Comparison of ENCODE assay signal across 9 cellular contexts in the genomic region with DNA sequence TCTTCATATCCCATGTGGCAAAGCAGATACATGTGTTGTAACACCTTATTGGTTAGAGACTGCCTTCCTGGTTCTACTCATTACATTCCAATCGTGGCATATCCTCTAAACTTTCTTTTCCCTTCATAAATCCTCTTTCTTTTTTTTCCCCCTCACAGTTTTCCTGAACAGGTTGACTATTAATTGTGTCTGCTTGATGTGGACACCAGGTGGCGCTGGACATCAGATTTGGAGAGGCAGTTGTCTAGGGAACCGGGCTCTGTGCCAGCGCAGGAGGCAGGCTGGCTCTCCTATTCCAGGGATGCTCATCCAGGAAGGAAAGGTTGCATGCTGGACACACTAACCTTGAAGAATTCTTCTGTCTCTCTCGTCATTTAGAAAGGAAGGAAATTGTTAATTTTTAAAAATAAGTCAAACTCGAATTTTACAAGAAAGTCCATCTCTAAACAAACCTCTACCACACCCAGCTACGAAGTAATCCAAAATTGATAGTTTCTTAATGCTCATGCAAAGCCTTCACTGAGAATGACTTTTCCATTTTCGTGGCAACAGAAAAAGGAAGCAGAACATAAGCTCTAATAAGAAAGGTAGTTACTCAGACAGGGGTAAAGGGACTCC. TPM values are rescaled to one million over a fixed set of nuclear protein-coding genes. Genes with fewer than 3 reads are reported as not detected.
A peak's percentile ranks its signal among the peaks of the same experiment; 100 is the strongest.
DNase-seq lines count a peak whose midpoint lies in the region; ATAC-seq and TF ChIP-seq lines count a peak whose summit lies in the region.
"Had no signal": no experiment of that assay in that cellular context is flagged by ENCODE, and none has a peak within 500 bp of the region (broad histone marks: within the 10 kb centered on the region; RNA-seq: fewer than 3 reads in every experiment).

No MANE protein-coding gene starts in this region.

- no peak overlapping the region for H3K23ac ChIP-seq in mesendoderm (ENCODE audit: low read length)

- H3K9ac ChIP-seq in endodermal cell (ENCODE audit: extremely low read depth, low read length, poor library complexity, severe bottlenecking) (no peak overlapping the region), mesendoderm (ENCODE audit: low read length) (no peak overlapping the region)

- POLR2A ChIA-PET in CD8-positive, alpha-beta memory T cell (lab: Charles Lee), result no interaction called here

- H3K27ac Mint-ChIP-seq in CD8-positive, alpha-beta memory T cell, result peak overlapping the region in 1 of 8 donors; percentile 15
- H3K27ac Mint-ChIP-seq in endodermal cell, result no peak overlapping the region

- no peaks in the 10 kb centered on the region for H3K9me3 Mint-ChIP-seq in CD8-positive, alpha-beta memory T cell
- H3K9me3 Mint-ChIP-seq in endodermal cell, result no peaks in the 10 kb centered on the region

- H2BK120ac ChIP-seq in mesendoderm (ENCODE audit: low read depth, low read length), result no peak overlapping the region

- H3K27ac ChIP-seq in CD8-positive, alpha-beta memory T cell (ENCODE audit: low read depth, low read length), result no peak overlapping the region
- H3K27ac ChIP-seq in endodermal cell (ENCODE audit: low read depth, low read length) (no peak overlapping the region), mesendoderm (ENCODE audit: low read depth, low read length) (no peak overlapping the region)

- 24 to 33% methylated on average over 3 to 8 of the region's 8 CpGs for WGBS in endodermal cell (ENCODE audit: insufficient coverage in 1 of 2, insufficient read length in 1 of 2), 2 experiments
- no CpG with 5 or more reads among the region's 8 CpGs for WGBS in mesendoderm (ENCODE audit: extremely low coverage, insufficient coverage, low lambda C conversion rate)

- no peak overlapping the region for H3K56ac ChIP-seq in mesendoderm (ENCODE audit: low read length)

- no peaks in the 10 kb centered on the region for H3K4me1 Mint-ChIP-seq in CD8-positive, alpha-beta memory T cell
- no peaks in the 10 kb centered on the region for H3K4me1 Mint-ChIP-seq in endodermal cell

- H3K4ac ChIP-seq in mesendoderm (ENCODE audit: low read depth, low read length), result no peak overlapping the region

- ATAC-seq in GM19397 (IDR thresholded peaks at IDR 0.05; ENCODE audit: unreplicated experiment) (peak; percentile 85), HG03521 (IDR thresholded peaks at IDR 0.05; ENCODE audit: unreplicated experiment) (peak; percentile 75)

- H3K9me3 ChIP-seq in CD8-positive, alpha-beta memory T cell (ENCODE audit: low read length), result no peaks in the 10 kb centered on the region
- H3K9me3 ChIP-seq in endodermal cell (ENCODE audit: control insufficient read depth, low read length), result no peaks in the 10 kb centered on the region

- H3K18ac ChIP-seq in mesendoderm (ENCODE audit: low read length), result no peak overlapping the region

- no peaks in the 10 kb centered on the region for H3K79me1 ChIP-seq in mesendoderm (ENCODE audit: low read length)

- H3K4me3 Mint-ChIP-seq in CD8-positive, alpha-beta memory T cell, result no peak overlapping the region
- no peak overlapping the region for H3K4me3 Mint-ChIP-seq in endodermal cell

- no peaks in the 10 kb centered on the region for H3K27me3 ChIP-seq in CD8-positive, alpha-beta memory T cell (ENCODE audit: insufficient read depth, low read length, poor library complexity, severe bottlenecking)
- H3K27me3 ChIP-seq in endodermal cell (ENCODE audit: control insufficient read depth, insufficient read depth, low read length, poor library complexity, severe bottlenecking) (peaks cover 11% of the 10 kb centered on the region), mesendoderm (ENCODE audit: insufficient read depth, low read length, poor library complexity) (no peaks in the 10 kb centered on the region)

- H2BK5ac ChIP-seq in mesendoderm (ENCODE audit: low read length), result no peak overlapping the region

- peak; percentile 90 for TF ChIP-seq CTCF in endodermal cell (conservative IDR thresholded peaks at IDR 0.05)

- H3K36me3 ChIP-seq in CD8-positive, alpha-beta memory T cell (ENCODE audit: insufficient read depth, low read length), result no peaks in the 10 kb centered on the region
- H3K36me3 ChIP-seq in endodermal cell (ENCODE audit: control insufficient read depth, insufficient read depth, low read length) (no peaks in the 10 kb centered on the region), mesendoderm (ENCODE audit: control insufficient read depth, insufficient read depth, low read length) (no peaks in the 10 kb centered on the region)

- H3K4me1 ChIP-seq in CD8-positive, alpha-beta memory T cell (ENCODE audit: insufficient read depth, low read length), result no peaks in the 10 kb centered on the region
- no peaks in the 10 kb centered on the region for H3K4me1 ChIP-seq in endodermal cell (ENCODE audit: control insufficient read depth, insufficient read depth, low read length)
- no peaks in the 10 kb centered on the region for H3K4me1 ChIP-seq in mesendoderm (ENCODE audit: control insufficient read depth, low read depth, low read length)

- no peak overlapping the region for H2BK15ac ChIP-seq in mesendoderm (replicated peaks; ENCODE audit: low read depth)

- no peak overlapping the region for H4K5ac ChIP-seq in mesendoderm (ENCODE audit: low read length)

- H4K8ac ChIP-seq in mesendoderm (ENCODE audit: low read depth, low read length), result no peak overlapping the region

- no peak overlapping the region for H3K4me3 ChIP-seq in CD8-positive, alpha-beta memory T cell (ENCODE audit: low read length)
- no peak overlapping the region for H3K4me3 ChIP-seq in endodermal cell (ENCODE audit: low read length)
- no peak overlapping the region for H3K4me3 ChIP-seq in mesendoderm (ENCODE audit: low read length)

- H2AK5ac ChIP-seq in mesendoderm (ENCODE audit: low read length), result no peak overlapping the region

- no peaks in the 10 kb centered on the region for H3K79me2 ChIP-seq in mesendoderm (ENCODE audit: control insufficient read depth, insufficient read depth, low read length)

- H3K4me2 ChIP-seq in mesendoderm (ENCODE audit: low read length), result no peak overlapping the region

- peaks cover 0 to 3% of the 10 kb centered on the region in 2 donors for H3K27me3 Mint-ChIP-seq in CD8-positive, alpha-beta memory T cell
- H3K27me3 Mint-ChIP-seq in endodermal cell (ENCODE audit: insufficient read depth), result peaks cover 5% of the 10 kb centered on the region

- CTCF ChIA-PET in CD8-positive, alpha-beta memory T cell (lab: Charles Lee), result no interaction called here

- peak; percentile 28 to 74 (median 41) for DNase-seq in CD8-positive, alpha-beta memory T cell
- DNase-seq in NCI-H748 (lab: John Stamatoyannopoulos, UW; ENCODE audit: unreplicated experiment) (peak; percentile 91), endodermal cell (peak; percentile 94), mesendoderm (peak; percentile 81)
- peak; percentile 40 to 54 for DNase-seq in activated CD8-positive, alpha-beta memory T cell treated with anti-CD3 and anti-CD28 coated beads for 1 hour (ENCODE audit: extremely low read depth in 1 of 2, low read depth in 1 of 2)
- DNase-seq in stimulated activated CD8-positive, alpha-beta memory T cell treated with anti-CD3 and anti-CD28 coated beads, Interleukin-2, amount 100 ng/mL, for 48 hours (ENCODE audit: low read depth in 2 of 2), result peak; percentile 42 to 56

- no peaks in the 10 kb centered on the region for H3K36me3 Mint-ChIP-seq in CD8-positive, alpha-beta memory T cell
- no peaks in the 10 kb centered on the region for H3K36me3 Mint-ChIP-seq in endodermal cell (ENCODE audit: low read depth)

RNA-seq across cellular contexts. Expression of a gene that starts 59.4 kb away (rescaled TPM):
- not detected for total RNA-seq in CD8-positive, alpha-beta memory T cell
- not detected for polyA plus RNA-seq in CD8-positive, alpha-beta memory T cell
- total RNA-seq in endodermal cell, result not detected
- not detected for polyA plus RNA-seq in endodermal cell (2013, experiment 1 of 2)
- not detected for polyA plus RNA-seq in endodermal cell (2013, experiment 2 of 2)
- polyA plus RNA-seq in mesendoderm (2013, experiment 1 of 2), result not detected
- polyA plus RNA-seq in mesendoderm (2013, experiment 2 of 2), result not detected
- total RNA-seq: T-helper 2 cell treated with Interferon-gamma antibody and Interleukin-4, amounts not matched to agents 100 ng/mL and 5 ng/mL, for 36 hours had no signal

Comparison
In these comparisons a context has a peak if more than half of its experiments do, and no peak if none do; other contexts are left out.
1. DNase-seq: peak in every context shown above with its lines; median percentile 94 in endodermal cell; 91 in NCI-H748; 81 in mesendoderm; 49 in stimulated activated CD8-positive, alpha-beta memory T cell treated with anti-CD3 and anti-CD28 coated beads, Interleukin-2, amount 100 ng/mL, for 48 hours; 47 in activated CD8-positive, alpha-beta memory T cell treated with anti-CD3 and anti-CD28 coated beads for 1 hour; 41 in CD8-positive, alpha-beta memory T cell.